14 cellular contexts compared by ENCODE assay signal in the genomic region with DNA sequence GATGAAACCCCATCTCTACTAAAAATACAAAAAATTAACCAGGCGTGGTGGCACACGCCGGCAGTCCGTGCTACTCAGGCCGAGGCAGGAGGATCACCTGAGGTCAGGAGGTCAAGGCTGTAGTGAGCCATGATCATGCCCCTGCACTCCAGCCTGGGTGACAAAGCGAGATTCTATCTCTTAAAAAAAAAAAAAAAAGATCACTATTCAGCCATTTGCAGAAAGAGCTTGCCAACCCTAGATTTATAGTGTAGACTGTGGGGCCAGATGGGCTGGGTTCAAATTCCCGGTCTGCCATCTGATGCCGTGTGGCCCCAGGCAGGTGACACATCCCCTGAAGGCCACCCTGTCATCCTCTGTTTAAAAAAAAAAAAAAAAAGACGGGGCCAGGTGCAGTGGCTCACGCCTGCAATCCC. TPM values are rescaled to one million over a fixed set of nuclear protein-coding genes. Genes with fewer than 3 reads are reported as not detected.
DNase-seq lines count a peak whose midpoint lies in the region; ATAC-seq and TF ChIP-seq lines count a peak whose summit lies in the region.
"Had no signal": no experiment of that assay in that cellular context is flagged by ENCODE, and none has a peak within 500 bp of the region (broad histone marks: within the 10 kb centered on the region; RNA-seq: fewer than 3 reads in every experiment).

No MANE protein-coding gene starts in this region.

- TF ChIP-seq POLR2A in ovary (IDR thresholded peaks at IDR 0.05) = no peak

- peaks cover 0 to 5% of the 10 kb centered on the region in 2 donors for H3K36me3 Mint-ChIP-seq in activated naive CD4-positive, alpha-beta T cell treated with anti-CD3 and anti-CD28 coated beads, Interleukin-2, amount 50 U/mL, for 72 hours

- 73 to 78% (median 76%) methylated on average over 10 of the region's 10 CpGs for WGBS in ovary, 3 donors

- no peak overlapping the region for H3K4me3 ChIP-seq in ovary
- no peak overlapping the region for H3K4me3 ChIP-seq in BE2C (ENCODE audit: low read depth, low read length)

- peak overlapping the region; percentile 59 to 83 for H3K27ac ChIP-seq in ovary

- no peak overlapping the region for H3K27ac Mint-ChIP-seq in activated naive CD4-positive, alpha-beta T cell treated with anti-CD3 and anti-CD28 coated beads, Interleukin-2, amount 50 U/mL, for 72 hours
- H3K27ac Mint-ChIP-seq: progenitor cell of endocrine pancreas had no signal

- intact Hi-C loops in Right ventricle myocardium inferior (cut with DNase I) = no loop called here
- intact Hi-C loops in Right ventricle myocardium superior (cut with DNase I) = no loop called here
- intact Hi-C loops in ovary (cut with DNase I) = no loop called here

- no peaks in the 10 kb centered on the region for H3K9me3 Mint-ChIP-seq in activated naive CD4-positive, alpha-beta T cell treated with anti-CD3 and anti-CD28 coated beads, Interleukin-2, amount 50 U/mL, for 72 hours

- ATAC-seq in Right ventricle myocardium inferior (no peak), Right ventricle myocardium superior (ENCODE audit: poor library complexity) (no peak), HG03521 (IDR thresholded peaks at IDR 0.05; ENCODE audit: unreplicated experiment) (no peak)
- no peak for ATAC-seq in activated naive CD4-positive, alpha-beta T cell treated with anti-CD3 and anti-CD28 coated beads, Interleukin-2, amount 50 U/mL, for 72 hours

- TF ChIP-seq CTCF in ovary (IDR thresholded peaks at IDR 0.05) (no peak), BE2C (IDR thresholded peaks at IDR 0.05; ENCODE audit: low read depth, low read length) (no peak)

- DNase-seq in Right ventricle myocardium inferior (ENCODE audit: missing footprints) (peak; percentile 17), Right ventricle myocardium superior (no peak), glomerular visceral epithelial cell (ENCODE audit: extremely low spot score) (peak; percentile 44), ovary (no peak), BE2C (no peak)
- DNase-seq in activated naive CD4-positive, alpha-beta T cell treated with anti-CD3 and anti-CD28 coated beads, Interleukin-2, amount 50 U/mL, for 72 hours (ENCODE audit: low spot score in 2 of 2) = no peak
- no peak for DNase-seq in activated CD4-positive, alpha-beta T cell treated with anti-CD3 and anti-CD28 coated beads for 4 hours
- DNase-seq: 8988T; activated CD4-positive, CD25-positive, alpha-beta regulatory T cell treated with anti-CD3 and anti-CD28 coated beads, Interleukin-2, amount 50 U/mL, for 72 hours; activated naive CD4-positive, alpha-beta T cell; DND-41; NCI-H2107 had no signal

- H3K9me3 ChIP-seq in ovary (no peaks in the 10 kb centered on the region), BE2C (no peaks in the 10 kb centered on the region)

- H3K36me3 ChIP-seq in ovary (no peaks in the 10 kb centered on the region), BE2C (peaks cover 63% of the 10 kb centered on the region)

- TF ChIP-seq EP300 in ovary (IDR thresholded peaks at IDR 0.05) = no peak

- H3K4me1 ChIP-seq in ovary (ENCODE audit: insufficient read depth) = peaks cover 3% of the 10 kb centered on the region
- H3K4me1 ChIP-seq in BE2C = no peaks in the 10 kb centered on the region; the same call in 1 of the 2 replicates

- H3K27me3 ChIP-seq in ovary = no peaks in the 10 kb centered on the region
- no peaks in the 10 kb centered on the region for H3K27me3 ChIP-seq in BE2C

RNA-seq across cellular contexts. Expression of a gene that starts 28.9 kb away (rescaled TPM):
- total RNA-seq in Right ventricle myocardium inferior (not detected), Right ventricle myocardium superior (not detected), ovary (1 to 10 TPM in 2 of 7 donors, under 1 TPM in 2, not detected in 3; 0.30 to 2.6 (median 1.5) TPM)
- polyA plus RNA-seq in ovary = 1 to 10 TPM in 1 of 2 donors, under 1 TPM in 1; 0.10 to 1.2 TPM
- total RNA-seq in activated naive CD4-positive, alpha-beta T cell treated with anti-CD3 and anti-CD28 coated beads, Interleukin-2, amount 50 U/mL, for 72 hours = under 1 TPM in 1 of 2 donors, not detected in 1; 0.72 TPM
- not detected for polyA plus RNA-seq in BE2C (2012; ENCODE audit: insufficient read depth, insufficient read length, low read depth)

RNA-seq across cellular contexts. Expression of a gene that starts 31.8 kb away (rescaled TPM):
- total RNA-seq in Right ventricle myocardium inferior (not detected), Right ventricle myocardium superior (not detected), ovary (under 1 TPM in 1 of 7 donors, not detected in 6; 0.92 TPM)
- not detected for polyA plus RNA-seq in ovary
- total RNA-seq in activated naive CD4-positive, alpha-beta T cell treated with anti-CD3 and anti-CD28 coated beads, Interleukin-2, amount 50 U/mL, for 72 hours = not detected
- polyA plus RNA-seq in BE2C (2012; ENCODE audit: insufficient read depth, insufficient read length, low read depth) = not detected
- total RNA-seq: progenitor cell of endocrine pancreas had no signal

RNA-seq across cellular contexts. Expression of a gene that starts 49.0 kb away (rescaled TPM):
- 11.1 TPM for total RNA-seq in Right ventricle myocardium inferior
- total RNA-seq in Right ventricle myocardium superior = 10.5 TPM
- 10 to 100 TPM in 3 of 7 donors, 1 to 10 TPM in 4; 7.1 to 14.5 (median 8.0) TPM for total RNA-seq in ovary
- 1 to 10 TPM in 1 of 2 donors, not detected in 1; 9.1 TPM for polyA plus RNA-seq in ovary
- 10 to 100 TPM; 13.2 to 14.8 TPM for total RNA-seq in activated naive CD4-positive, alpha-beta T cell treated with anti-CD3 and anti-CD28 coated beads, Interleukin-2, amount 50 U/mL, for 72 hours
- polyA plus RNA-seq in BE2C (2012; ENCODE audit: insufficient read depth, insufficient read length, low read depth) = 76.3 TPM

RNA-seq across cellular contexts. Expression of a gene that starts 54.7 kb away (rescaled TPM):
- total RNA-seq in Right ventricle myocardium inferior (19.4 TPM), Right ventricle myocardium superior (19.0 TPM), ovary (10 to 100 TPM; 20.6 to 54.9 (median 49.3) TPM)
- polyA plus RNA-seq in ovary = 10 to 100 TPM in 1 of 2 donors, 1 to 10 TPM in 1; 3.9 to 33.5 TPM
- total RNA-seq in activated naive CD4-positive, alpha-beta T cell treated with anti-CD3 and anti-CD28 coated beads, Interleukin-2, amount 50 U/mL, for 72 hours = 10 to 100 TPM; 52.4 to 73.5 TPM
- polyA plus RNA-seq in BE2C (2012; ENCODE audit: insufficient read depth, insufficient read length, low read depth) = 79.6 TPM

Comparison
In these comparisons a context has a peak if more than half of its experiments do, and no peak if none do; other contexts are left out.
1. DNase-seq: peak in Right ventricle myocardium inferior (single experiment) and glomerular visceral epithelial cell (single experiment); none in Right ventricle myocardium superior (single experiment), ovary (0 of 5), activated naive CD4-positive, alpha-beta T cell treated with anti-CD3 and anti-CD28 coated beads, Interleukin-2, amount 50 U/mL, for 72 hours (0 of 2), BE2C (single experiment) and activated CD4-positive, alpha-beta T cell treated with anti-CD3 and anti-CD28 coated beads for 4 hours (0 of 2).